Comparison of ENCODE assay signal across 25 cellular contexts in the genomic region with DNA sequence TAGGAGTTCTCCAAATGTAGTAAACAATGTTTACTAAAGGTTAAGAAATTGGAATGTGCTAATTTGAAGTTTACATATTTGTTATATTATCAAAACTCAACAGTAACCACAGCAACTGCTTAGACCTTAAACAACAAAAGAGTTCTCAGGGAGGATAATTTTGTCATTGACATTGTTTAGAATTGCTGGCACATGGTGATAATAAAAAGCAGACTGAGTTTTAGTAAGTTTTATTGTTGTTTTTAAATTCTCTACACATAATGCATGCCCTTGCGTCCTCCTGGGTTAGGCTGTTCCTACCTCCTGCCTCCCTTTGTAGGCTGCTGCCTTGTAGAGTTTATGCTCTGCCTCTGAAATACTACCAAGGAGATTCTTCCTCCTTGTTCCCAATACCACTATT. TPM values are rescaled to one million over a fixed set of nuclear protein-coding genes. Genes with fewer than 3 reads are reported as not detected.
A peak's percentile ranks its signal among the peaks of the same experiment; 100 is the strongest.
DNase-seq lines count a peak whose midpoint lies in the region; ATAC-seq, FAIRE-seq and TF ChIP-seq lines count a peak whose summit lies in the region.
"Had no signal": no experiment of that assay in that cellular context is flagged by ENCODE, and none has a peak within 500 bp of the region (broad histone marks: within the 10 kb centered on the region; RNA-seq: fewer than 3 reads in every experiment).

No MANE protein-coding gene starts in this region.

- H3K4me3 ChIP-seq in heart left ventricle (no peak overlapping the region), lower lobe of right lung (no peak overlapping the region), uterus (no peak overlapping the region)
- H3K4me3 ChIP-seq: body of pancreas, GM23338, mucosa of descending colon had no signal

- peaks cover 8 to 82% (median 69%) of the 10 kb centered on the region in 12 donors for H3K4me1 ChIP-seq in heart left ventricle
- H3K4me1 ChIP-seq in lower lobe of right lung, result peaks cover 30% of the 10 kb centered on the region
- peaks cover 0 to 16% of the 10 kb centered on the region in 2 donors for H3K4me1 ChIP-seq in uterus
- H3K4me1 ChIP-seq: body of pancreas had no signal

- H3K27ac ChIP-seq in heart left ventricle (peak overlapping the region in 7 of 12 donors; percentile 5 to 87 (median 25)), lower lobe of right lung (peak overlapping the region; percentile 14), uterus (peak overlapping the region; percentile 82 to 86)
- H3K27ac ChIP-seq: body of pancreas, C4-2B, neutrophil had no signal

- peak; percentile 99 for FAIRE-seq in endometrium (lab: Jason Lieb, UNC)
- FAIRE-seq: G401.6 had no signal

- intact Hi-C loops in heart left ventricle (cut with DNase I), result loop anchor here in 1 of 10 donors (5.0 kb wide), 1 partner anchor 383 kb away; no protein-coding TSS in a partner anchor
- intact Hi-C loops in left cardiac atrium (cut with DNase I), result no loop called here
- intact Hi-C loops in lower lobe of right lung (cut with DNase I), result no loop called here
- intact Hi-C loops in uterus (cut with DNase I; ENCODE audit: low total_unique reads), result no loop called here

- TF ChIP-seq POLR2A in heart left ventricle (IDR thresholded peaks at IDR 0.05) (no peak), uterus (IDR thresholded peaks at IDR 0.05) (no peak)

- H3K9me3 ChIP-seq in heart left ventricle (no peaks in the 10 kb centered on the region), lower lobe of right lung (no peaks in the 10 kb centered on the region), uterus (no peaks in the 10 kb centered on the region)
- H3K9me3 ChIP-seq: body of pancreas, mucosa of descending colon, neutrophil had no signal

- WGBS in heart left ventricle, 4 donors, result 67 to 84% (median 74%) methylated on average over 1 of the region's 1 CpG

- DNase-seq in heart left ventricle, result no peak
- no peak for DNase-seq in left cardiac atrium
- DNase-seq in lower lobe of right lung, result no peak
- DNase-seq in uterus, result no peak
- DNase-seq in NCI-H1092 treated with DMSO at 0.1 percent for 48 hours (lab: John Stamatoyannopoulos, UW), result no peak
- DNase-seq in GM10248 (ENCODE audit: extremely low spot score), result no peak
- no peak for DNase-seq in 8988T
- DNase-seq: activated CD4-positive, alpha-beta T cell treated with anti-CD3 and anti-CD28 coated beads for 4 hours; activated naive CD8-positive, alpha-beta T cell treated with anti-CD3 and anti-CD28 coated beads for 36 hours; body of pancreas; MM.1S; mucosa of descending colon; NCI-H146; NCI-H82; Right ventricle myocardium superior; stimulated activated CD4-positive, alpha-beta T cell treated with anti-CD3 and anti-CD28 coated beads, Interleukin-4, amount 100 ng/mL, for 1 hour; stimulated activated naive CD8-positive, alpha-beta T cell treated with anti-CD3 and anti-CD28 coated beads, Interleukin-15, Interleukin-2, amounts not matched to agents 100 U/mL and 50 U/mL, for 24 hours; T-cell had no signal

- TF ChIP-seq CTCF in heart left ventricle (IDR thresholded peaks at IDR 0.05) (no peak), lower lobe of right lung (IDR thresholded peaks at IDR 0.05) (no peak), uterus (IDR thresholded peaks at IDR 0.05) (no peak), GM10248 (IDR thresholded peaks at IDR 0.05; ENCODE audit: control extremely low read depth, extremely low read depth, low read depth, missing control alignments) (no peak)

- POLR2A ChIA-PET in GM10248 (lab: Yijun Ruan, JAX), result no interaction called here

- peaks cover 0 to 13% (median 0%) of the 10 kb centered on the region in 9 donors for H3K36me3 ChIP-seq in heart left ventricle
- H3K36me3 ChIP-seq in lower lobe of right lung, result no peaks in the 10 kb centered on the region
- no peaks in the 10 kb centered on the region for H3K36me3 ChIP-seq in uterus
- H3K36me3 ChIP-seq: neutrophil had no signal

- CTCF ChIA-PET in GM10248 (lab: Yijun Ruan, JAX), result no interaction called here

- H3K27me3 ChIP-seq in heart left ventricle (no peaks in the 10 kb centered on the region), lower lobe of right lung (ENCODE audit: low read depth) (no peaks in the 10 kb centered on the region), uterus (no peaks in the 10 kb centered on the region)
- H3K27me3 ChIP-seq: body of pancreas, neutrophil had no signal

- ATAC-seq in heart left ventricle (no peak), left cardiac atrium (no peak), lower lobe of right lung (no peak)
- ATAC-seq: body of pancreas; GM23338; mucosa of descending colon; stimulated activated naive CD8-positive, alpha-beta T cell treated with anti-CD3 and anti-CD28 coated beads, Interleukin-15, Interleukin-2, amounts not matched to agents 100 U/mL and 50 U/mL, for 24 hours; T-cell had no signal

RNA-seq across cellular contexts. Expression of gene LAMA4, which starts 28.7 kb away (rescaled TPM):
- 100 to 1,000 TPM in 2 of 9 donors, 10 to 100 TPM in 7; 42.6 to 132 (median 77.7) TPM for total RNA-seq in heart left ventricle
- 10 to 100 TPM; 23.8 to 55.9 TPM for polyA plus RNA-seq in heart left ventricle
- 10 to 100 TPM; 63.7 to 87.8 TPM for total RNA-seq in left cardiac atrium
- total RNA-seq in lower lobe of right lung, result 91.2 TPM
- total RNA-seq in uterus, result 100 to 1,000 TPM; 107 to 329 (median 271) TPM
- total RNA-seq: activated naive CD8-positive, alpha-beta T cell treated with anti-CD3 and anti-CD28 coated beads for 36 hours; OCI-LY7 had no signal
- polyA plus RNA-seq: IgD-negative memory B cell had no signal

Comparison
In these comparisons a context has a peak if more than half of its experiments do, and no peak if none do; other contexts are left out.
1. H3K27ac ChIP-seq: peak in every context shown above with its lines; median percentile 84 in uterus; 25 in heart left ventricle; 14 in lower lobe of right lung.